Comparison of ENCODE assay signal across 8 cellular contexts in genomic region chr14:69005432-69006148, GRCh38. TPM values are rescaled to one million over a fixed set of nuclear protein-coding genes. Genes with fewer than 3 reads are reported as not detected.
DNase-seq lines count a peak whose midpoint lies in the region; ATAC-seq and TF ChIP-seq lines count a peak whose summit lies in the region.

No MANE protein-coding gene starts in this region.

- no peaks in the 10 kb centered on the region for H3K9me3 Mint-ChIP-seq in chondrocyte (ENCODE audit: low read depth)

- POLR2A ChIA-PET in A673 (lab: Charles Lee; ENCODE audit: low non-redundant PET), result no interaction called here

- H3K4me3 Mint-ChIP-seq in chondrocyte (ENCODE audit: unreplicated experiment), result peak overlapping the region; percentile 50

- DNase-seq in A673 (ENCODE audit: low spot score) (peak; percentile 62), chondrocyte (ENCODE audit: low spot score) (no peak), lower lobe of right lung (no peak), NCI-H748 (lab: John Stamatoyannopoulos, UW; ENCODE audit: unreplicated experiment) (no peak)

- H3K9me3 ChIP-seq in A673 (ENCODE audit: low read depth, low read length, poor library complexity, severe bottlenecking) (no peaks in the 10 kb centered on the region), HUES48 (ENCODE audit: control insufficient read depth, insufficient read depth, low read length) (no peaks in the 10 kb centered on the region), lower lobe of right lung (no peaks in the 10 kb centered on the region)

- H3K36me3 ChIP-seq in A673 (ENCODE audit: insufficient read depth, low read length, poor library complexity, severe bottlenecking) (no peaks in the 10 kb centered on the region), HUES48 (ENCODE audit: control insufficient read depth, insufficient read depth, low read length) (no peaks in the 10 kb centered on the region), lower lobe of right lung (no peaks in the 10 kb centered on the region)

- H3K4me1 Mint-ChIP-seq in chondrocyte (ENCODE audit: low read depth), result peaks cover 46% of the 10 kb centered on the region

- no peaks in the 10 kb centered on the region for H3K36me3 Mint-ChIP-seq in chondrocyte (ENCODE audit: low read depth)

- no peak for TF ChIP-seq CTCF in A673 (conservative IDR thresholded peaks at IDR 0.05; ENCODE audit: low read depth, low read length)
- no peak for TF ChIP-seq CTCF in chondrocyte (IDR thresholded peaks at IDR 0.05)
- no peak for TF ChIP-seq CTCF in lower lobe of right lung (IDR thresholded peaks at IDR 0.05)

- H3K9ac ChIP-seq in HUES48 (ENCODE audit: low read depth, low read length), result no peak overlapping the region

- ATAC-seq in lower lobe of right lung, result peak; percentile 55 to 60
- no peak for ATAC-seq in GM21619 (IDR thresholded peaks at IDR 0.05; ENCODE audit: unreplicated experiment)
- no peak for ATAC-seq in GM21825 (IDR thresholded peaks at IDR 0.05; ENCODE audit: unreplicated experiment)
- ATAC-seq in GM19463 (IDR thresholded peaks at IDR 0.05; ENCODE audit: unreplicated experiment), result no peak

- peak overlapping the region; percentile 92 for H3K27ac Mint-ChIP-seq in chondrocyte (ENCODE audit: unreplicated experiment)

- no peak overlapping the region for H3K27ac ChIP-seq in A673 (ENCODE audit: low read depth, low read length, poor library complexity, severe bottlenecking)
- peak overlapping the region; percentile 9 for H3K27ac ChIP-seq in HUES48 (ENCODE audit: low read depth, low read length)
- H3K27ac ChIP-seq in lower lobe of right lung, result no peak overlapping the region

- intact Hi-C loops in A673 (cut with micrococcal nuclease; ENCODE audit: unreplicated experiment) (no loop called here), lower lobe of right lung (cut with DNase I) (no loop called here)

- H3K4me1 ChIP-seq in A673 (ENCODE audit: insufficient read depth, low read length, poor library complexity, severe bottlenecking) (no peaks in the 10 kb centered on the region), HUES48 (ENCODE audit: control insufficient read depth, insufficient read depth, low read length) (peaks cover 17% of the 10 kb centered on the region), lower lobe of right lung (peaks cover 5% of the 10 kb centered on the region)

- CTCF ChIA-PET in A673 (lab: Charles Lee), result interaction anchor here (0.5 to 1.1 kb wide), 3 partner anchors 26 to 95 kb away, joined by 3 to 4 read pairs (median 3); no protein-coding TSS in a partner anchor

- H3K27me3 ChIP-seq in A673 (replicated peaks; ENCODE audit: insufficient read depth, low read depth, low read length, poor library complexity) (no peaks in the 10 kb centered on the region), HUES48 (ENCODE audit: control insufficient read depth, insufficient read depth, low read length) (no peaks in the 10 kb centered on the region), lower lobe of right lung (ENCODE audit: low read depth) (no peaks in the 10 kb centered on the region)

- no peaks in the 10 kb centered on the region for H3K27me3 Mint-ChIP-seq in chondrocyte (ENCODE audit: low read depth)

- H3K4me3 ChIP-seq in A673 (ENCODE audit: low read depth, low read length, poor library complexity, severe bottlenecking) (no peak overlapping the region), HUES48 (ENCODE audit: low read depth, low read length) (no peak overlapping the region), lower lobe of right lung (no peak overlapping the region)

- BruUV-seq in A673 (replicated peaks; lab: Mats Ljungman, UMichigan), result no TSS peak

RNA-seq across cellular contexts. Expression of gene ACTN1, which starts 26.5 kb away (rescaled TPM):
- total RNA-seq in A673 (2021) (148 and 163 TPM in 2 replicates), chondrocyte (808 to 1,105 TPM (median 1,102 TPM) in 3 replicates), lower lobe of right lung (124 TPM)

Comparison
In these comparisons a context has a peak if more than half of its experiments do, and no peak if none do; other contexts are left out.
1. ATAC-seq: peak in lower lobe of right lung (2 of 2); none in GM21619 (single experiment), GM21825 (single experiment) and GM19463 (single experiment).